ENCODE assay signal across 1 cellular context in the genomic region with DNA sequence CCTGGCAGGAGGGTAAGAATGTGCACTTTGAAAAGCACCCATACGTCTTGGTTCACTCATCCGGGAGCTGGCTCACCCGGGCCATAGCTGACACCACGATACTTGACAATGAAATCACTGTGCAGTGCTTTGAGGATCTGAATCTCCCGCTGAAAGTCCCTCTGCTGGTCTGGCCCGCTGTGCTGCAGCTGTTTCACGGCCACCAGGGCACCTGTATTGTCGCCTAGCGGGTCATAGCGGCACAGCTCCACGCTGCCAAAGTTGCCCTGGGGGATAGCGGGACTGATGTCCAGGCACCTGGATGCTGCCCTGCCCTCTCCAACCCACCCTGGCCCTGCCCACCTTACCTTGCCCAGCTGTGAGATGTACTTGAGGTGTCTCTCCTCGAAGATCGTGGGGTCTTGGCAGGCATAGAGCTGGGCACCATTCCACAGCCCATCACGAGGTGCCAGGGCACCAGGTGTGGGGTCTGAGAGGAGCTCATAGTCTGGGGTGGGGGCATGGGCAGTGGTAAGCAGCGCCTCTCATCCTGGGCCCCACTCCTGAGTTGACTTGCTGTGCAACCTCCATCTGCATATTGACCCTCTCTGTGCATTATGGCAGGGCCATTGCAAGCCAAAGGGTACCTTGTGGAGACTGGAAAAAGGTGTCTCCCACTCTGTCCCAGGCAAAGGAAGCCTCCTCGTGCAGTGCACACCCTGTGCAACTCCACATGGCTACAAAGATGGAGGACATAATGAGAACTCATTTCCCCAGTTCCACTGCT.
TF ChIP-seq lines count a peak whose summit lies in the region.

No MANE protein-coding gene starts in this region.

TF ChIP-seq in K562, 482 proteins besides CTCF, POLR2A, EP300 and RAD21:
- no peak for TF ChIP-seq BMI1 (IDR thresholded peaks at IDR 0.05; ENCODE audit: low read length)
- TF ChIP-seq MCM2 (IDR thresholded peaks at IDR 0.05; ENCODE audit: low read depth), result no peak
- TF ChIP-seq MAX (CRISPR knock-in tag; IDR thresholded peaks at IDR 0.05), result peak; percentile 17; the same call in 1 of the 2 replicates
- peak; percentile 56 for TF ChIP-seq ZFP36 (IDR thresholded peaks at IDR 0.05; ENCODE audit: low read depth, low read length, partially characterized antibody)
- TF ChIP-seq HDAC8 (tag; IDR thresholded peaks at IDR 0.05), result no peak
- peak; percentile 99 for TF ChIP-seq ZBTB33 (CRISPR knock-in tag; IDR thresholded peaks at IDR 0.05)
- TF ChIP-seq THRAP3 (IDR thresholded peaks at IDR 0.05; ENCODE audit: borderline replicate concordance), result no peak
- 0 out of 2 replicates have a peak, but pooled peaks have one; percentile 33 for TF ChIP-seq BCOR (IDR thresholded peaks at IDR 0.05)
- TF ChIP-seq CBFB (CRISPR knock-in tag; IDR thresholded peaks at IDR 0.05), result 0 out of 2 replicates have a peak, but pooled peaks have one; percentile 43
TF ChIP-seq in K562: peak in this region for 5.
